Comparison of ENCODE assay signal across 18 cellular contexts in the genomic region with DNA sequence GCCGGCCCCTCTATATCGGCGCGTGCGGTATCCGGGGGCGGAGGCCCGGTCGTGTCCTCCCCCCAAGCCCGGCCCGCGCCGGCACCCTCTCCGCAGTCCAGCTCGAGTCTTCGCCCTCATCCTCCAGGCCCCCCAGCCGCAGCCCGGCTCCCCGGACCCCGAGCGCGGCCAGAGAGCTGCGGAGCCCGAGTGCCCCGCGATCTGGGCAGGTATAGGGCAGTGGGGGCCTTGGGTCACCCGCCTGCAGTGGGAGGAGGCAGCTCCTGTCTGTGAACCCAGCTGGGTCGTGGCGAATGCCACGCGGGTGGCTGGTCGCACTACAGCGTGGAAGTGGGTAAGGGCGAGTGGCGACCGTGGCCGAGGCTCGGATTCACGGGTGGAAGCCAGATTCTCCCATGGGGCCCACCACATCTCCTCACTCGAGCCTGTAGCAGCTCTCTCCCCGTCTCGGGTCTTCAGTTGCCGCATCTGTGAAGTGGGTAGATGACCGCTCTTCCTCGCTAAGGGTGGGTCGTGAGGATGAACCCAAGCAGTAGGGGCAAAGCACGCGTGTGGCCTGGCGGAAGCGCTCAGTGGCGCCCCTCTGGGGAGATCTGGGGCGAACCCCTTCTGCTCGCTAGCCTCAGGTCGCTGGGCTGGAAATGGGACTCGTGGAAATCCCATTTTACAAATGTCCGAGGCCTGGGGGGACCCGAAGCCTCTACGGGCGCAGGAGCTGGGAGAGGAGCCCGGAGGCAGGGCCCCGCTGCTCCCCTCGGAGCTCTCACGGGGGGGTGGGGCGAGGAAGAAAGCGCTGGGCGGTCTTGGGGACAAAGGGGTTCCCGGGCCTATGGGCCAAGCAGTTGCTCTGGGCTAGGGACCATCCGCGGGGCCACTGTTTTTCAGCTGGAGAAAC. TPM values are rescaled to one million over a fixed set of nuclear protein-coding genes. Genes with fewer than 3 reads are reported as not detected.
DNase-seq lines count a peak whose midpoint lies in the region; ATAC-seq, FAIRE-seq and TF ChIP-seq lines count a peak whose summit lies in the region.
"Had no signal": no experiment of that assay in that cellular context is flagged by ENCODE, and none has a peak within 500 bp of the region (broad histone marks: within the 10 kb centered on the region; RNA-seq: fewer than 3 reads in every experiment).

No MANE protein-coding gene starts in this region.

- TF ChIP-seq CTCF in brain (conservative IDR thresholded peaks at IDR 0.05) (no peak), stomach (IDR thresholded peaks at IDR 0.05) (no peak), colonic mucosa (IDR thresholded peaks at IDR 0.05) (no peak)

- peak overlapping the region in 1 of 2 experiments; percentile 23 for H2BK12ac ChIP-seq in mesenchymal stem cell (ENCODE audit: low read length in 2 of 2)

- H3K14ac ChIP-seq in mesenchymal stem cell (ENCODE audit: low read length in 2 of 2), result no peak overlapping the region

- H3K9ac ChIP-seq in mesenchymal stem cell (ENCODE audit: low read length), result no peak overlapping the region
- H3K9ac ChIP-seq in colonic mucosa (ENCODE audit: low read depth in 2 of 2, low read length in 2 of 2), result no peak overlapping the region
- H3K9ac ChIP-seq: KMS-11 had no signal

- no peak overlapping the region for H4K8ac ChIP-seq in mesenchymal stem cell (ENCODE audit: low read length)

- intact Hi-C loops in Right ventricle myocardium inferior (cut with DNase I), result no loop called here
- intact Hi-C loops in left cardiac atrium (cut with DNase I), result no loop called here
- intact Hi-C loops in stomach (cut with DNase I; ENCODE audit: low total_unique reads), result no loop called here
- intact Hi-C loops in colonic mucosa (cut with DNase I), result no loop called here

- H3K4me2 ChIP-seq in mesenchymal stem cell (ENCODE audit: low read length, poor library complexity, severe bottlenecking), result no peak overlapping the region
- H3K4me2 ChIP-seq: KMS-11 had no signal

- WGBS in mesenchymal stem cell, result 38% methylated on average over 62 of the region's 69 CpGs
- WGBS in stomach, 5 donors, result 32 to 60% (median 38%) methylated on average over 24 to 69 of the region's 69 CpGs
- WGBS in small intestine, 3 donors, result 28 to 38% (median 33%) methylated on average over 58 to 69 of the region's 69 CpGs

- DNase-seq in Right ventricle myocardium inferior (ENCODE audit: missing footprints) (peak; percentile 31), left cardiac atrium (no peak), mesenchymal stem cell (no peak), stomach (no peak), colonic mucosa (no peak), small intestine (no peak)
- DNase-seq in activated CD4-positive, alpha-beta T cell treated with anti-CD3 and anti-CD28 coated beads, Interleukin-2, amount 50 U/mL, for 1 hour, result no peak
- DNase-seq: activated CD8-positive, alpha-beta memory T cell treated with anti-CD3 and anti-CD28 coated beads for 24 hours; kidney glomerular epithelial cell; T-helper 9 cell had no signal

- H3K36me3 Mint-ChIP-seq in brain, result no peaks in the 10 kb centered on the region

- no peak overlapping the region for H4K91ac ChIP-seq in mesenchymal stem cell (ENCODE audit: low read length)

- H3K79me1 ChIP-seq in mesenchymal stem cell (replicated peaks; ENCODE audit: low read length, poor library complexity, severe bottlenecking), result no peaks in the 10 kb centered on the region

- H3K9me3 Mint-ChIP-seq in brain, result peaks cover 0 to 6% (median 0%) of the 10 kb centered on the region in 5 experiments

- FAIRE-seq in small intestine (lab: Jason Lieb, UNC), result no peak
- FAIRE-seq: D721Med, urothelium cell line had no signal

- no peak for TF ChIP-seq EP300 in stomach (IDR thresholded peaks at IDR 0.05)

- H3K9me3 ChIP-seq in mesenchymal stem cell (ENCODE audit: control insufficient read depth, low read length), result no peaks in the 10 kb centered on the region
- H3K9me3 ChIP-seq in stomach, result no peaks in the 10 kb centered on the region
- H3K9me3 ChIP-seq in colonic mucosa, result no peaks in the 10 kb centered on the region
- no peaks in the 10 kb centered on the region for H3K9me3 ChIP-seq in small intestine (ENCODE audit: control insufficient read depth, low read depth)

- peak overlapping the region; percentile 26 for H2BK15ac ChIP-seq in mesenchymal stem cell (ENCODE audit: low read depth, poor library complexity, severe bottlenecking)

- H3K27ac ChIP-seq in mesenchymal stem cell (ENCODE audit: low read length, poor library complexity, severe bottlenecking) (no peak overlapping the region), stomach (no peak overlapping the region), colonic mucosa (no peak overlapping the region), small intestine (ENCODE audit: low read depth in 1 of 2, low read length in 1 of 2) (no peak overlapping the region)
- H3K27ac ChIP-seq: KMS-11, RWPE1 had no signal

- H2BK120ac ChIP-seq in mesenchymal stem cell (ENCODE audit: low read depth, low read length), result no peak overlapping the region

- H3K4me1 ChIP-seq in mesenchymal stem cell (ENCODE audit: control insufficient read depth, insufficient read depth, low read depth, low read length) (peaks cover 14% of the 10 kb centered on the region), stomach (peaks cover 12 to 24% (median 19%) of the 10 kb centered on the region in 4 donors), colonic mucosa (peaks cover 4% of the 10 kb centered on the region), small intestine (ENCODE audit: control insufficient read depth in 2 of 2, insufficient read depth in 1 of 2, low read depth in 1 of 2, low read length in 1 of 2) (no peaks in the 10 kb centered on the region)

- H3K36me3 ChIP-seq in mesenchymal stem cell (ENCODE audit: control insufficient read depth in 1 of 2, insufficient read depth in 2 of 2, low read depth in 1 of 2, low read length in 2 of 2) (no peaks in the 10 kb centered on the region), stomach (no peaks in the 10 kb centered on the region), colonic mucosa (no peaks in the 10 kb centered on the region), small intestine (ENCODE audit: control insufficient read depth in 2 of 2, insufficient read depth in 2 of 2, low read length in 2 of 2) (no peaks in the 10 kb centered on the region)

- ATAC-seq in Right ventricle myocardium inferior (no peak), left cardiac atrium (no peak)

- no peak overlapping the region for H3K18ac ChIP-seq in mesenchymal stem cell (ENCODE audit: low read depth in 1 of 2, low read length in 2 of 2)

- H3K27me3 ChIP-seq in mesenchymal stem cell (ENCODE audit: control insufficient read depth in 1 of 2, insufficient read depth in 1 of 2, low read length in 2 of 2) (peaks cover 59 to 61% of the 10 kb centered on the region in 2 experiments), stomach (peaks cover 30 to 73% (median 56%) of the 10 kb centered on the region in 3 donors), colonic mucosa (peaks cover 44% of the 10 kb centered on the region), small intestine (ENCODE audit: control insufficient read depth in 2 of 2, insufficient read depth in 2 of 2, low read length in 2 of 2) (peaks cover 10 to 36% of the 10 kb centered on the region in 2 donors)

- no peak overlapping the region for H3K4me3 ChIP-seq in mesenchymal stem cell (ENCODE audit: insufficient read depth in 1 of 2, low read depth in 1 of 2, low read length in 2 of 2)
- peak overlapping the region; percentile 2 to 35 (median 22) for H3K4me3 ChIP-seq in stomach
- H3K4me3 ChIP-seq in colonic mucosa, result no peak overlapping the region
- peak overlapping the region in 1 of 2 donors; percentile 32 for H3K4me3 ChIP-seq in small intestine (ENCODE audit: low read depth in 1 of 2, low read length in 2 of 2)

- H3K4ac ChIP-seq in mesenchymal stem cell (ENCODE audit: low read depth in 1 of 2, low read length in 2 of 2), result no peak overlapping the region

- no peak overlapping the region for H2AK5ac ChIP-seq in mesenchymal stem cell (ENCODE audit: low read length, severe bottlenecking)

- no peak overlapping the region for H3K23ac ChIP-seq in mesenchymal stem cell (ENCODE audit: low read length in 2 of 2)

- H2AFZ ChIP-seq in mesenchymal stem cell (ENCODE audit: low read depth, low read length), result no peak overlapping the region

- H3K4me3 Mint-ChIP-seq in brain, result peak overlapping the region in 3 of 5 experiments; percentile 54 to 75 (median 63)

- peaks cover 76% of the 10 kb centered on the region for H3K27me3 Mint-ChIP-seq in brain

- no peak overlapping the region for H2BK5ac ChIP-seq in mesenchymal stem cell (ENCODE audit: low read depth, low read length, poor library complexity, severe bottlenecking)

- TF ChIP-seq POLR2A in stomach (IDR thresholded peaks at IDR 0.05), result no peak

- H3K4me1 Mint-ChIP-seq in brain, result peaks cover 7% of the 10 kb centered on the region

- H3K27ac Mint-ChIP-seq in brain, result no peak overlapping the region

RNA-seq across cellular contexts. Expression of a gene that starts 1.9 kb away (rescaled TPM):
- total RNA-seq in Right ventricle myocardium inferior (not detected), left cardiac atrium (not detected), stomach (not detected), colonic mucosa (under 1 TPM in 1 of 2 donors, not detected in 1; 0.82 TPM)
- polyA plus RNA-seq in brain (ENCODE audit: insufficient read depth, low read depth, low replicate concordance) (not detected), stomach (1 to 10 TPM in 1 of 3 donors, under 1 TPM in 1, not detected in 1; 0.03 to 2.4 TPM), small intestine (under 1 TPM; 0.01 to 0.27 (median 0.22) TPM)
- not detected for polyA plus RNA-seq in mesenchymal stem cell (2013, experiment 1 of 2)
- not detected for polyA plus RNA-seq in mesenchymal stem cell (2013, experiment 2 of 2)
- total RNA-seq: dermis microvascular lymphatic vessel endothelial cell, fibroblast of villous mesenchyme had no signal
- polyA plus RNA-seq: AG04450 had no signal

RNA-seq across cellular contexts. Expression of a gene that starts 55.0 kb away (rescaled TPM):
- total RNA-seq in Right ventricle myocardium inferior, result not detected
- not detected for total RNA-seq in left cardiac atrium
- polyA plus RNA-seq in brain (ENCODE audit: insufficient read depth, low read depth, low replicate concordance), result 5.0 TPM
- not detected for polyA plus RNA-seq in mesenchymal stem cell (2013, experiment 1 of 2)
- polyA plus RNA-seq in mesenchymal stem cell (2013, experiment 2 of 2), result not detected
- not detected for total RNA-seq in stomach
- not detected for polyA plus RNA-seq in stomach
- total RNA-seq in colonic mucosa, result not detected
- not detected for polyA plus RNA-seq in small intestine
- total RNA-seq: dermis microvascular lymphatic vessel endothelial cell, fibroblast of villous mesenchyme had no signal
- polyA plus RNA-seq: AG04450 had no signal

Comparison
In these comparisons a context has a peak if more than half of its experiments do, and no peak if none do; other contexts are left out.
1. H3K4me3 ChIP-seq: peak in stomach (4 of 4); none in mesenchymal stem cell (0 of 2) and colonic mucosa (single experiment).